1 cellular context compared by ENCODE assay signal in genomic region chr9:121989010-121989409, GRCh38.
TF ChIP-seq lines count a peak whose summit lies in the region.

No MANE protein-coding gene starts in this region.

TF ChIP-seq in WTC11, 78 proteins besides CTCF, POLR2A, EP300 and RAD21 (continued from another document):
- TF ChIP-seq USF2 (CRISPR knock-in tag; IDR thresholded peaks at IDR 0.05), result peak; percentile 68
- no peak for TF ChIP-seq ZMAT4 (CRISPR knock-in tag; IDR thresholded peaks at IDR 0.05)
